ENCODE assay signal across 13 cellular contexts in genomic region chr10:4343798-4344370, GRCh38.
DNase-seq lines count a peak whose midpoint lies in the region; ATAC-seq, FAIRE-seq and TF ChIP-seq lines count a peak whose summit lies in the region.
"Had no signal": no experiment of that assay in that cellular context is flagged by ENCODE, and none has a peak within 500 bp of the region (broad histone marks: within the 10 kb centered on the region; RNA-seq: fewer than 3 reads in every experiment).

No MANE protein-coding gene starts in this region.

- H3K4ac ChIP-seq in H1 (replicated peaks; ENCODE audit: insufficient read length, low read depth, low read length): no peak overlapping the region

- H4K91ac ChIP-seq in H1 (replicated peaks; ENCODE audit: insufficient read length, low read length): no peak overlapping the region

- H3K4me3 ChIP-seq in A549 (no peak overlapping the region), Panc1 (ENCODE audit: low read depth in 2 of 2, low read length in 2 of 2) (no peak overlapping the region), H1 (ENCODE audit: extremely low read depth in 1 of 4, insufficient read depth in 2 of 4, low read depth in 3 of 4, low read length in 4 of 4) (no peak overlapping the region), neural cell (ENCODE audit: low read length) (no peak overlapping the region)
- H3K4me3 ChIP-seq: upper lobe of left lung had no signal

- no peak overlapping the region for H2BK120ac ChIP-seq in H1 (replicated peaks; ENCODE audit: low read depth, low read length)

- TF ChIP-seq POLR2A in A549 (IDR thresholded peaks at IDR 0.05; ENCODE audit: low read length) (no peak), H1 (IDR thresholded peaks at IDR 0.05; ENCODE audit: control extremely low read depth in 1 of 2, low read depth in 2 of 2, low read length in 2 of 2) (no peak)

- TF ChIP-seq CTCF in A549 (IDR thresholded peaks at IDR 0.05) (no peak), Panc1 (IDR thresholded peaks at IDR 0.05) (no peak), H1 (IDR thresholded peaks at IDR 0.05; ENCODE audit: control extremely low read depth in 1 of 3, insufficient read depth in 1 of 3, low read depth in 1 of 3, low read length in 3 of 3) (no peak), neural cell (IDR thresholded peaks at IDR 0.05; ENCODE audit: poor library complexity, severe bottlenecking) (no peak)

- 80% methylated on average over 5 of the region's 5 CpGs for WGBS in A549 (ENCODE audit: missing lambda C conversion rate)
- 86% methylated on average over 5 of the region's 5 CpGs; no CpG with 5 or more reads in 1 of the 2 experiments for WGBS in H1 (ENCODE audit: extremely low coverage in 1 of 2, insufficient coverage in 1 of 2, insufficient read length in 1 of 2, insufficient replicate concordance in 2 of 2, low coverage in 1 of 2, low lambda C conversion rate in 2 of 2, missing lambda C conversion rate in 1 of 2), 2 experiments

- H2AFZ ChIP-seq in H1 (ENCODE audit: low read length): 0 out of 2 replicates have a peak overlapping the region, but pooled peaks have one; percentile 10
- no peak overlapping the region for H2AFZ ChIP-seq in neural cell (ENCODE audit: low read depth, low read length)

- H3K23ac ChIP-seq in H1 (ENCODE audit: insufficient read length): no peak overlapping the region

- TF ChIP-seq RAD21 in A549 (conservative IDR thresholded peaks at IDR 0.05 in 1 of 2, IDR thresholded peaks at IDR 0.05 in 1 of 2) (no peak), H1 (IDR thresholded peaks at IDR 0.05 in 1 of 2, conservative IDR thresholded peaks at IDR 0.05 in 1 of 2; ENCODE audit: low read depth in 2 of 2, low read length in 2 of 2) (no peak), neural cell (conservative IDR thresholded peaks at IDR 0.05) (no peak)

- no peak overlapping the region for H3K56ac ChIP-seq in H1 (replicated peaks; ENCODE audit: insufficient read length, low read depth, low read length)

- H3K36me3 ChIP-seq in Panc1 (ENCODE audit: control insufficient read depth, insufficient read depth, low read length): no peaks in the 10 kb centered on the region
- no peaks in the 10 kb centered on the region for H3K36me3 ChIP-seq in H1 (ENCODE audit: control insufficient read depth in 2 of 4, insufficient read depth in 4 of 4, low read length in 3 of 4)
- H3K36me3 ChIP-seq in neural cell (ENCODE audit: insufficient read depth, low read length): no peaks in the 10 kb centered on the region
- H3K36me3 ChIP-seq: upper lobe of left lung had no signal

- H3K79me2 ChIP-seq in H1 (ENCODE audit: control insufficient read depth in 1 of 2, insufficient read depth in 2 of 2, low read length in 2 of 2) (no peaks in the 10 kb centered on the region), neural cell (replicated peaks; ENCODE audit: insufficient read depth, low read length) (no peaks in the 10 kb centered on the region)

- H2AK5ac ChIP-seq in H1 (ENCODE audit: low read depth, low read length): no peak overlapping the region

- H4K20me1 ChIP-seq in H1 (replicated peaks in 1 of 2; ENCODE audit: control insufficient read depth in 1 of 2, insufficient read depth in 2 of 2, low read length in 2 of 2): no peaks in the 10 kb centered on the region
- no peaks in the 10 kb centered on the region for H4K20me1 ChIP-seq in neural cell (ENCODE audit: insufficient read depth)

- no peaks in the 10 kb centered on the region for H3K9me2 ChIP-seq in neural cell (ENCODE audit: insufficient read depth, low read length)

- H3K9me3 ChIP-seq in A549: no peaks in the 10 kb centered on the region
- H3K9me3 ChIP-seq in Panc1 (ENCODE audit: control insufficient read depth, insufficient read depth, low read depth, low read length): peaks cover 4% of the 10 kb centered on the region; the same call in 1 of the 2 replicates
- no peaks in the 10 kb centered on the region for H3K9me3 ChIP-seq in H1 (ENCODE audit: insufficient read depth in 2 of 2, low read depth in 1 of 2, low read length in 1 of 2)
- no peaks in the 10 kb centered on the region for H3K9me3 ChIP-seq in neural cell (ENCODE audit: low read length)
- H3K9me3 ChIP-seq: upper lobe of left lung had no signal

- H4K5ac ChIP-seq in H1 (ENCODE audit: insufficient read length, low read depth, low read length): no peak overlapping the region

- POLR2A ChIA-PET in A549 (lab: Yijun Ruan, JAX): interaction anchor here (0.6 to 2.0 kb wide), 12 partner anchors 180 to 1938 kb away, joined by 3 to 36 read pairs (median 4); partner anchors contain the start of genes KLF6 and PITRM1
- POLR2A ChIA-PET in Panc1 (lab: Charles Lee): no interaction called here
- POLR2A ChIA-PET in H1 (lab: Charles Lee; ENCODE audit: partially characterized antibody): no interaction called here

- no peak overlapping the region for H2BK20ac ChIP-seq in H1 (ENCODE audit: low read length)

- CTCF ChIA-PET in A549 (lab: Yijun Ruan, JAX) (interaction anchor here (0.8 to 1.3 kb wide), 5 partner anchors 10 to 1147 kb away, joined by 3 to 4 read pairs (median 3); no protein-coding TSS in a partner anchor), Panc1 (lab: Charles Lee) (no interaction called here), H1 (lab: Charles Lee; ENCODE audit: partially characterized antibody) (interaction anchor here (1.1 to 1.5 kb wide), 5 partner anchors 11 to 423 kb away, joined by 3 to 6 read pairs (median 3); no protein-coding TSS in a partner anchor)

- no peak overlapping the region for H2BK5ac ChIP-seq in H1 (ENCODE audit: low read depth, low read length)

- H3K23me2 ChIP-seq in H1 (ENCODE audit: low read depth, low read length): peaks cover 3% of the 10 kb centered on the region; the same call in 1 of the 2 replicates

- H3K4me1 ChIP-seq in A549: peaks cover 23% of the 10 kb centered on the region
- H3K4me1 ChIP-seq in Panc1 (ENCODE audit: control insufficient read depth, insufficient read depth, low read length): peaks cover 3% of the 10 kb centered on the region; the same call in 1 of the 2 replicates
- H3K4me1 ChIP-seq in H1 (replicated peaks in 1 of 4; ENCODE audit: control insufficient read depth in 3 of 4, insufficient read depth in 4 of 4, low read length in 3 of 4): peaks cover 0 to 4% (median 1%) of the 10 kb centered on the region in 4 experiments; a peak in 2 of 7 replicates

- no peak overlapping the region for H3K18ac ChIP-seq in H1 (ENCODE audit: extremely low read depth, low read length)

- intact Hi-C loops in Panc1 (cut with micrococcal nuclease; ENCODE audit: unreplicated experiment): no loop called here

- H2BK15ac ChIP-seq in H1 (ENCODE audit: low read length): no peak overlapping the region

- no peak overlapping the region for H3K9ac ChIP-seq in H1 (replicated peaks in 1 of 4; ENCODE audit: extremely low read depth in 1 of 4, low read depth in 3 of 4, low read length in 3 of 4)
- H3K9ac ChIP-seq in neural cell (ENCODE audit: low read length): no peak overlapping the region

- peak; percentile 45; a peak in 3 of 6 replicates for ATAC-seq in A549
- ATAC-seq in Panc1: no peak
- ATAC-seq in HG02610 (IDR thresholded peaks at IDR 0.05; ENCODE audit: unreplicated experiment): no peak
- no peak for ATAC-seq in GM21390 (IDR thresholded peaks at IDR 0.05; ENCODE audit: unreplicated experiment)

- no peaks in the 10 kb centered on the region for H3K79me1 ChIP-seq in H1 (ENCODE audit: low read depth, low read length)

- FAIRE-seq in A549 (lab: Jason Lieb, UNC): no peak
- FAIRE-seq in H1 (lab: Jason Lieb, UNC): no peak
- FAIRE-seq: colon had no signal

- H2BK12ac ChIP-seq in H1 (ENCODE audit: low read depth, low read length): no peak overlapping the region

- H3K4me2 ChIP-seq in A549 (peak overlapping the region; percentile 82), H1 (ENCODE audit: insufficient read depth in 1 of 2, low read depth in 2 of 2, low read length in 2 of 2) (no peak overlapping the region), neural cell (ENCODE audit: low read length) (no peak overlapping the region)

- TF ChIP-seq EP300 in A549 (IDR thresholded peaks at IDR 0.05) (no peak), H1 (IDR thresholded peaks at IDR 0.05; ENCODE audit: borderline replicate concordance in 1 of 2, low read depth in 2 of 2, low read length in 2 of 2) (no peak), neural cell (conservative IDR thresholded peaks at IDR 0.05; ENCODE audit: poor library complexity, severe bottlenecking) (no peak)

- H3K14ac ChIP-seq in H1 (ENCODE audit: insufficient read length): no peak overlapping the region

- no peak for DNase-seq in A549 (ENCODE audit: low read depth in 1 of 2, low spot score in 1 of 2)
- DNase-seq in Panc1 (ENCODE audit: low read depth, low spot score): no peak
- DNase-seq in H1 (ENCODE audit: low read depth in 1 of 2, low spot score in 2 of 2): no peak
- DNase-seq in stimulated activated naive CD4-positive, alpha-beta T cell treated with Interleukin-2 at 50 U/mL for 16 hours (lab: John Stamatoyannopoulos, UW): no peak
- no peak for DNase-seq in NCI-H2081 treated with DMSO at 0.1 percent for 48 hours (lab: John Stamatoyannopoulos, UW)
- DNase-seq: activated CD4-positive, CD25-positive, alpha-beta regulatory T cell; retina; SIG-M5 had no signal

- H3F3A ChIP-seq in neural cell (ENCODE audit: insufficient read depth, low read length, poor library complexity, severe bottlenecking): peaks cover 3% of the 10 kb centered on the region

- no peaks in the 10 kb centered on the region for H3K27me3 ChIP-seq in Panc1 (ENCODE audit: control insufficient read depth, insufficient read depth, low read length)
- H3K27me3 ChIP-seq in H1 (replicated peaks in 1 of 4; ENCODE audit: control insufficient read depth in 3 of 4, extremely low read depth in 1 of 4, insufficient read depth in 3 of 4, low read length in 3 of 4): no peaks in the 10 kb centered on the region
- H3K27me3 ChIP-seq in neural cell (ENCODE audit: insufficient read depth, low read depth, low read length): no peaks in the 10 kb centered on the region
- H3K27me3 ChIP-seq: upper lobe of left lung had no signal

- H4K8ac ChIP-seq in H1 (ENCODE audit: extremely low read depth, insufficient read depth, low read length): no peak overlapping the region

- H3K27ac ChIP-seq in A549 (peak overlapping the region; percentile 80 to 88), Panc1 (ENCODE audit: low read length) (peak overlapping the region; percentile 79), H1 (ENCODE audit: low read depth, low read length) (no peak overlapping the region), neural cell (ENCODE audit: low read length) (no peak overlapping the region)

- in situ Hi-C loops in Panc1 (cut with HindIII; ENCODE audit: low pct_unique_long_range_greater_than_20kb, low sequenced_read_pairs): no loop called here

- no TSS peak for BruUV-seq in Panc1 (replicated peaks; lab: Mats Ljungman, UMichigan)

TF ChIP-seq in A549, 52 proteins besides CTCF, POLR2A, EP300 and RAD21 (continues in another document):
- TF ChIP-seq MAZ (IDR thresholded peaks at IDR 0.05; ENCODE audit: borderline replicate concordance, low read depth, low read length): no peak
- no peak for TF ChIP-seq KDM5A (IDR thresholded peaks at IDR 0.05)

TF ChIP-seq in H1, 55 proteins besides CTCF, POLR2A, EP300 and RAD21 (continues in another document):
- no peak for TF ChIP-seq YY1 (IDR thresholded peaks at IDR 0.05; ENCODE audit: low read depth, low read length)
- no peak for TF ChIP-seq SP4 (IDR thresholded peaks at IDR 0.05; ENCODE audit: low read length)
- TF ChIP-seq SP2 (IDR thresholded peaks at IDR 0.05; ENCODE audit: low read length): no peak

TF ChIP-seq in neural cell, 6 proteins besides CTCF, POLR2A, EP300 and RAD21 (continues in another document):
- TF ChIP-seq POLR2AphosphoS5 (IDR thresholded peaks at IDR 0.05) (peak; percentile 18), MXI1 (conservative IDR thresholded peaks at IDR 0.05; ENCODE audit: poor library complexity, severe bottlenecking) (no peak)

Comparison
In these comparisons a context has a peak if more than half of its experiments do, and no peak if none do; other contexts are left out.
1. ATAC-seq: peak in A549 (2 of 2); none in Panc1 (single experiment), HG02610 (single experiment) and GM21390 (single experiment).
2. H3K27ac ChIP-seq: peak in A549 (2 of 2) and Panc1 (single experiment); none in H1 (single experiment) and neural cell (single experiment).